27 cellular contexts compared by ENCODE assay signal in genomic region chr1:106121728-106122127, GRCh38.
"Had no signal": no experiment of that assay in that cellular context is flagged by ENCODE, and none has a peak within 500 bp of the region (broad histone marks: within the 10 kb centered on the region; RNA-seq: fewer than 3 reads in every experiment).

No MANE protein-coding gene starts in this region.

- H3K36me3 ChIP-seq: stomach, suprapubic skin, thoracic aorta, thyroid gland, tibial artery, tibial nerve, transverse colon, upper lobe of left lung, uterus, vagina had no signal

- H3K9me3 Mint-ChIP-seq: type B pancreatic cell had no signal

- H3K9me3 ChIP-seq: suprapubic skin, testis, thyroid gland, transverse colon, uterus, vagina had no signal

- H3K27me3 ChIP-seq: stomach, suprapubic skin, testis, thyroid gland, tibial artery, tibial nerve, transverse colon, upper lobe of left lung, uterus, vagina had no signal

- H3K27ac Mint-ChIP-seq: stimulated activated effector memory CD8-positive, alpha-beta T cell treated with anti-CD3 and anti-CD28 coated beads, Interleukin-12 subunit alpha, Interleukin-12 subunit beta, amount 100 ng/mL, for 72 hours; stimulated activated memory B cell treated with anti-CD40 and anti-IgM and Interleukin-4, amounts not matched to agents 10 μg/mL and 1 μg/mL and 100 μg/mL, for 72 hours; stimulated activated naive B cell treated with anti-CD40 and anti-IgM and Interleukin-4, amounts not matched to agents 10 μg/mL and 1 μg/mL and 100 μg/mL, for 72 hours; stimulated activated naive CD8-positive, alpha-beta T cell treated with anti-CD3 and anti-CD28 coated beads, Interleukin-15, amount 100 ng/mL, for 72 hours; stimulated activated naive CD8-positive, alpha-beta T cell treated with anti-CD3 and anti-CD28 coated beads, Interleukin-15, Interleukin-2, amounts not matched to agents 100 ng/mL and 50 ng/mL, for 24 hours; type B pancreatic cell had no signal

- H3K4me1 ChIP-seq: stomach, suprapubic skin, testis, thyroid gland, tibial artery, tibial nerve, transverse colon, upper lobe of left lung, uterus, vagina had no signal

- H3K27me3 Mint-ChIP-seq: stimulated activated memory B cell treated with anti-CD40 and anti-IgM and Interleukin-4, amounts not matched to agents 10 μg/mL and 1 μg/mL and 100 μg/mL, for 72 hours; stimulated activated naive B cell treated with anti-CD40 and anti-IgM and Interleukin-4, amounts not matched to agents 10 μg/mL and 1 μg/mL and 100 μg/mL, for 72 hours; stimulated activated naive CD8-positive, alpha-beta T cell treated with anti-CD3 and anti-CD28 coated beads, Interleukin-15, amount 100 ng/mL, for 72 hours; stimulated activated naive CD8-positive, alpha-beta T cell treated with anti-CD3 and anti-CD28 coated beads, Interleukin-15, Interleukin-2, amounts not matched to agents 100 ng/mL and 50 ng/mL, for 24 hours; type B pancreatic cell had no signal

- H3K4me3 Mint-ChIP-seq: stimulated activated effector memory CD8-positive, alpha-beta T cell treated with anti-CD3 and anti-CD28 coated beads, Interleukin-12 subunit alpha, Interleukin-12 subunit beta, amount 100 ng/mL, for 72 hours; stimulated activated memory B cell treated with anti-CD40 and anti-IgM and Interleukin-4, amounts not matched to agents 10 μg/mL and 1 μg/mL and 100 μg/mL, for 72 hours; stimulated activated naive B cell treated with anti-CD40 and anti-IgM and Interleukin-4, amounts not matched to agents 10 μg/mL and 1 μg/mL and 100 μg/mL, for 72 hours; stimulated activated naive CD8-positive, alpha-beta T cell treated with anti-CD3 and anti-CD28 coated beads, Interleukin-15, amount 100 ng/mL, for 72 hours; stimulated activated naive CD8-positive, alpha-beta T cell treated with anti-CD3 and anti-CD28 coated beads, Interleukin-15, Interleukin-2, amounts not matched to agents 100 ng/mL and 50 ng/mL, for 24 hours; type B pancreatic cell had no signal

- H3K4me1 Mint-ChIP-seq: stimulated activated effector memory CD8-positive, alpha-beta T cell treated with anti-CD3 and anti-CD28 coated beads, Interleukin-12 subunit alpha, Interleukin-12 subunit beta, amount 100 ng/mL, for 72 hours; stimulated activated memory B cell treated with anti-CD40 and anti-IgM and Interleukin-4, amounts not matched to agents 10 μg/mL and 1 μg/mL and 100 μg/mL, for 72 hours; stimulated activated naive B cell treated with anti-CD40 and anti-IgM and Interleukin-4, amounts not matched to agents 10 μg/mL and 1 μg/mL and 100 μg/mL, for 72 hours; stimulated activated naive CD8-positive, alpha-beta T cell treated with anti-CD3 and anti-CD28 coated beads, Interleukin-15, amount 100 ng/mL, for 72 hours had no signal

- H3K36me3 Mint-ChIP-seq: stimulated activated effector memory CD8-positive, alpha-beta T cell treated with anti-CD3 and anti-CD28 coated beads, Interleukin-12 subunit alpha, Interleukin-12 subunit beta, amount 100 ng/mL, for 72 hours; stimulated activated memory B cell treated with anti-CD40 and anti-IgM and Interleukin-4, amounts not matched to agents 10 μg/mL and 1 μg/mL and 100 μg/mL, for 72 hours; stimulated activated naive B cell treated with anti-CD40 and anti-IgM and Interleukin-4, amounts not matched to agents 10 μg/mL and 1 μg/mL and 100 μg/mL, for 72 hours; type B pancreatic cell had no signal

- H3K27ac ChIP-seq: stomach, suprapubic skin, testis, thoracic aorta, thyroid gland, tibial artery, tibial nerve, transverse colon, upper lobe of left lung, uterus, vagina had no signal

- DNase-seq: stimulated activated CD4-positive, alpha-beta T cell treated with anti-CD3 and anti-CD28 coated beads, Interleukin-2, amount 100 ng/mL, for 48 hours; stimulated activated CD4-positive, alpha-beta T cell treated with anti-CD3 and anti-CD28 coated beads, Interleukin-4, amount 100 ng/mL, for 1 hour; stimulated activated CD4-positive, alpha-beta T cell treated with anti-CD3 and anti-CD28 coated beads, Interleukin-4, amount 100 ng/mL, for 24 hours; stimulated activated CD4-positive, alpha-beta T cell treated with anti-CD3 and anti-CD28 coated beads, Interleukin-4, amount 100 ng/mL, for 4 hours; stimulated activated CD8-positive, alpha-beta memory T cell treated with anti-CD3 and anti-CD28 coated beads, Interleukin-4, amount 100 ng/mL, for 48 hours; stimulated activated naive B cell treated with anti-CD40 and anti-IgM and Interleukin-4, amounts not matched to agents 10 μg/mL and 1 μg/mL and 100 μg/mL, for 72 hours; stimulated activated naive CD4-positive, alpha-beta T cell; stimulated activated naive CD4-positive, alpha-beta T cell treated with Interleukin-2 at 50 U/mL for 16 hours; stimulated activated naive CD8-positive, alpha-beta T cell treated with anti-CD3 and anti-CD28 coated beads, Interleukin-15, amount 100 ng/mL, for 72 hours; stimulated activated naive CD8-positive, alpha-beta T cell treated with anti-CD3 and anti-CD28 coated beads, Interleukin-15, Interleukin-2, amounts not matched to agents 100 U/mL and 50 U/mL, for 24 hours; stomach; substantia nigra; testis; thyroid gland; tibial artery; transverse colon; trophoblast cell; uterus had no signal

- H3K4me3 ChIP-seq: stomach, suprapubic skin, testis, thoracic aorta, thyroid gland, tibial artery, tibial nerve, transverse colon, upper lobe of left lung, uterus, vagina had no signal

- ATAC-seq: stimulated activated effector memory CD8-positive, alpha-beta T cell treated with anti-CD3 and anti-CD28 coated beads, Interleukin-12 subunit alpha, Interleukin-12 subunit beta, amount 100 ng/mL, for 72 hours; stimulated activated memory B cell treated with anti-CD40 and anti-IgM and Interleukin-4, amounts not matched to agents 10 μg/mL and 1 μg/mL and 100 μg/mL, for 72 hours; stimulated activated naive B cell treated with anti-CD40 and anti-IgM and Interleukin-4, amounts not matched to agents 10 μg/mL and 1 μg/mL and 100 μg/mL, for 72 hours; stimulated activated naive CD8-positive, alpha-beta T cell treated with anti-CD3 and anti-CD28 coated beads, Interleukin-15, amount 100 ng/mL, for 72 hours; stimulated activated naive CD8-positive, alpha-beta T cell treated with anti-CD3 and anti-CD28 coated beads, Interleukin-15, Interleukin-2, amounts not matched to agents 100 U/mL and 50 U/mL, for 24 hours had no signal
